In genomic region chr14:26597136-26598080, GRCh38 we compare ENCODE assay signal across 8 cellular contexts. TPM values are rescaled to one million over a fixed set of nuclear protein-coding genes. Genes with fewer than 3 reads are reported as not detected.
DNase-seq lines count a peak whose midpoint lies in the region; ATAC-seq and TF ChIP-seq lines count a peak whose summit lies in the region.

A gene with protein sequence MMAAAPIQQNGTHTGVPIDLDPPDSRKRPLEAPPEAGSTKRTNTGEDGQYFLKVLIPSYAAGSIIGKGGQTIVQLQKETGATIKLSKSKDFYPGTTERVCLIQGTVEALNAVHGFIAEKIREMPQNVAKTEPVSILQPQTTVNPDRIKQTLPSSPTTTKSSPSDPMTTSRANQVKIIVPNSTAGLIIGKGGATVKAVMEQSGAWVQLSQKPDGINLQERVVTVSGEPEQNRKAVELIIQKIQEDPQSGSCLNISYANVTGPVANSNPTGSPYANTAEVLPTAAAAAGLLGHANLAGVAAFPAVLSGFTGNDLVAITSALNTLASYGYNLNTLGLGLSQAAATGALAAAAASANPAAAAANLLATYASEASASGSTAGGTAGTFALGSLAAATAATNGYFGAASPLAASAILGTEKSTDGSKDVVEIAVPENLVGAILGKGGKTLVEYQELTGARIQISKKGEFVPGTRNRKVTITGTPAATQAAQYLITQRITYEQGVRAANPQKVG (minus strand): TSS chr14:26598033. CDS start chr14:26597436, 597 bp downstream.

- no peaks in the 10 kb centered on the region for H3K9me3 ChIP-seq in stomach smooth muscle (ENCODE audit: control insufficient read depth in 2 of 2, low read length in 2 of 2)

- H3K9ac ChIP-seq in stomach smooth muscle (ENCODE audit: low read length in 2 of 2): peak within 1 kb of the TSS; percentile 72 to 81

- peak within 1 kb of the TSS; percentile 81 to 98 for H3K4me3 ChIP-seq in stomach smooth muscle (ENCODE audit: low read length in 2 of 2)

- no peak for TF ChIP-seq CTCF in chondrocyte (IDR thresholded peaks at IDR 0.05)

- intact Hi-C loops in left colon (cut with DNase I, micrococcal nuclease): no loop called here

- no peaks in the 10 kb centered on the region for H3K9me3 Mint-ChIP-seq in chondrocyte (ENCODE audit: low read depth)

- no peaks in the 10 kb centered on the region for H3K4me1 ChIP-seq in stomach smooth muscle (ENCODE audit: control insufficient read depth, insufficient read depth, low read length)

- H3K27me3 Mint-ChIP-seq in chondrocyte (ENCODE audit: low read depth): peaks cover 24% of the 10 kb centered on the region

- H3K27ac Mint-ChIP-seq in chondrocyte (ENCODE audit: unreplicated experiment): peak within 1 kb of the TSS; percentile 59

- H3K36me3 Mint-ChIP-seq in chondrocyte (ENCODE audit: low read depth): no peaks in the 10 kb centered on the region

- peak within 1 kb of the TSS; percentile 84 for H3K4me3 Mint-ChIP-seq in chondrocyte (ENCODE audit: unreplicated experiment)

- DNase-seq in NCI-H524 (lab: John Stamatoyannopoulos, UW) (peak; percentile 67 to 72), NCI-H524 treated with DMSO at 0.1 percent for 48 hours (lab: John Stamatoyannopoulos, UW) (no peak), NCI-H345 treated with DMSO at 0.1 percent for 48 hours (lab: John Stamatoyannopoulos, UW; ENCODE audit: unreplicated experiment) (peak; percentile 24), chondrocyte (ENCODE audit: low spot score) (peak; percentile 75), left colon (peak; percentile 15 to 28)
- no peak for DNase-seq in stimulated activated CD4-positive, alpha-beta T cell treated with anti-CD3 and anti-CD28 coated beads, Interleukin-12 subunit alpha, Interleukin-12 subunit beta, amount 100 ng/mL, for 4 hours

- H3K36me3 ChIP-seq in stomach smooth muscle (ENCODE audit: control insufficient read depth in 2 of 2, insufficient read depth in 2 of 2, low read length in 2 of 2): no peaks in the 10 kb centered on the region

- no peaks in the 10 kb centered on the region for H3K27me3 ChIP-seq in stomach smooth muscle (ENCODE audit: control insufficient read depth in 1 of 2, insufficient read depth in 2 of 2, low read length in 2 of 2)

- H3K27ac ChIP-seq in stomach smooth muscle (ENCODE audit: low read length): peak within 1 kb of the TSS; percentile 70

- ATAC-seq in left colon (peak; percentile 69), HG03108 (IDR thresholded peaks at IDR 0.05; ENCODE audit: unreplicated experiment) (no peak)

- H3K4me1 Mint-ChIP-seq in chondrocyte (ENCODE audit: low read depth): peaks cover 22% of the 10 kb centered on the region

RNA-seq across cellular contexts. Expression of the gene that starts here (rescaled TPM):
- 0.97 to 5.4 TPM (median 1.1 TPM) in 3 replicates for total RNA-seq in chondrocyte
- total RNA-seq in left colon: 1 to 10 TPM; 1.4 to 5.9 TPM

Comparison
In these comparisons a context has a peak if more than half of its experiments do, and no peak if none do; other contexts are left out.
1. DNase-seq: peak in NCI-H524 (2 of 2), NCI-H345 treated with DMSO at 0.1 percent for 48 hours (single experiment), chondrocyte (single experiment) and left colon (2 of 2); none in NCI-H524 treated with DMSO at 0.1 percent for 48 hours (single experiment) and stimulated activated CD4-positive, alpha-beta T cell treated with anti-CD3 and anti-CD28 coated beads, Interleukin-12 subunit alpha, Interleukin-12 subunit beta, amount 100 ng/mL, for 4 hours (single experiment).